1 cellular context compared by ENCODE assay signal in the genomic region with DNA sequence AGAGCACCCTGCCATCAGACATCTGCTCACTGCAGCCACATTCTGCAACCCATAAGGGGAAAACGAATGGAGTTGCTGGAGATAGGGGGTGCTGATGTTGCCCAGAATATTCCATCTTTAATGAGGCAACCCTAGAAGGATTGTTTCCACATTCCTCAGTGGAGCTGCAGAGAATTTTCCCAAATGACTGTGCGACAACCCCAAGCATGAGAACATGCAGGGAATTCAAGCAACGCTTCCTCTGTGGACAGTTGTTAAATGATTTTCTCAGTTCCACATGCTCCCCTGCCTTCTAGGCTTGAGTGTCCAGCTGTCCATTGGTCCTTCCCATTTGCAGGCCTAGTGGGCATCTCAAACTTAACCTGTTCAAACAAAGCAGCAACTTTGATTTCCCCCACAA.
TF ChIP-seq lines count a peak whose summit lies in the region.

No MANE protein-coding gene starts in this region.

TF ChIP-seq in IMR-90, 13 proteins besides CTCF, POLR2A, EP300 and RAD21:
- no peak for TF ChIP-seq NFE2L2 (IDR thresholded peaks at IDR 0.05; ENCODE audit: low read depth, low read length)
- TF ChIP-seq, protein P1, sequence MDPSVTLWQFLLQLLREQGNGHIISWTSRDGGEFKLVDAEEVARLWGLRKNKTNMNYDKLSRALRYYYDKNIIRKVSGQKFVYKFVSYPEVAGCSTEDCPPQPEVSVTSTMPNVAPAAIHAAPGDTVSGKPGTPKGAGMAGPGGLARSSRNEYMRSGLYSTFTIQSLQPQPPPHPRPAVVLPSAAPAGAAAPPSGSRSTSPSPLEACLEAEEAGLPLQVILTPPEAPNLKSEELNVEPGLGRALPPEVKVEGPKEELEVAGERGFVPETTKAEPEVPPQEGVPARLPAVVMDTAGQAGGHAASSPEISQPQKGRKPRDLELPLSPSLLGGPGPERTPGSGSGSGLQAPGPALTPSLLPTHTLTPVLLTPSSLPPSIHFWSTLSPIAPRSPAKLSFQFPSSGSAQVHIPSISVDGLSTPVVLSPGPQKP (IDR thresholded peaks at IDR 0.05; ENCODE audit: borderline replicate concordance, low read depth, low read length): no peak
- no peak for TF ChIP-seq MAZ (IDR thresholded peaks at IDR 0.05; ENCODE audit: borderline replicate concordance, low read depth, low read length)
- TF ChIP-seq FOS (IDR thresholded peaks at IDR 0.05; ENCODE audit: low read depth, low read length): no peak
- TF ChIP-seq BHLHE40 (IDR thresholded peaks at IDR 0.05; ENCODE audit: low read depth, low read length): no peak
- no peak for TF ChIP-seq MXI1 (IDR thresholded peaks at IDR 0.05; ENCODE audit: borderline replicate concordance, low read depth, low read length)
- no peak for TF ChIP-seq CEBPB (IDR thresholded peaks at IDR 0.05; ENCODE audit: low read depth, low read length)
- no peak for TF ChIP-seq MAFK (IDR thresholded peaks at IDR 0.05; ENCODE audit: low read depth, low read length)
- TF ChIP-seq RCOR1 (IDR thresholded peaks at IDR 0.05; ENCODE audit: insufficient replicate concordance, low read length): no peak
- TF ChIP-seq CHD1 (IDR thresholded peaks at IDR 0.05; ENCODE audit: low read depth, low read length): no peak
- no peak for TF ChIP-seq SMC3 (IDR thresholded peaks at IDR 0.05; ENCODE audit: low read depth, low read length)
- TF ChIP-seq, protein P2, sequence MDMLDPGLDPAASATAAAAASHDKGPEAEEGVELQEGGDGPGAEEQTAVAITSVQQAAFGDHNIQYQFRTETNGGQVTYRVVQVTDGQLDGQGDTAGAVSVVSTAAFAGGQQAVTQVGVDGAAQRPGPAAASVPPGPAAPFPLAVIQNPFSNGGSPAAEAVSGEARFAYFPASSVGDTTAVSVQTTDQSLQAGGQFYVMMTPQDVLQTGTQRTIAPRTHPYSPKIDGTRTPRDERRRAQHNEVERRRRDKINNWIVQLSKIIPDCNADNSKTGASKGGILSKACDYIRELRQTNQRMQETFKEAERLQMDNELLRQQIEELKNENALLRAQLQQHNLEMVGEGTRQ (IDR thresholded peaks at IDR 0.05; ENCODE audit: low read depth, low read length): no peak
- no peak for TF ChIP-seq RFX5 (IDR thresholded peaks at IDR 0.05; ENCODE audit: low read depth, low read length)
